20 cellular contexts compared by ENCODE assay signal in the genomic region with DNA sequence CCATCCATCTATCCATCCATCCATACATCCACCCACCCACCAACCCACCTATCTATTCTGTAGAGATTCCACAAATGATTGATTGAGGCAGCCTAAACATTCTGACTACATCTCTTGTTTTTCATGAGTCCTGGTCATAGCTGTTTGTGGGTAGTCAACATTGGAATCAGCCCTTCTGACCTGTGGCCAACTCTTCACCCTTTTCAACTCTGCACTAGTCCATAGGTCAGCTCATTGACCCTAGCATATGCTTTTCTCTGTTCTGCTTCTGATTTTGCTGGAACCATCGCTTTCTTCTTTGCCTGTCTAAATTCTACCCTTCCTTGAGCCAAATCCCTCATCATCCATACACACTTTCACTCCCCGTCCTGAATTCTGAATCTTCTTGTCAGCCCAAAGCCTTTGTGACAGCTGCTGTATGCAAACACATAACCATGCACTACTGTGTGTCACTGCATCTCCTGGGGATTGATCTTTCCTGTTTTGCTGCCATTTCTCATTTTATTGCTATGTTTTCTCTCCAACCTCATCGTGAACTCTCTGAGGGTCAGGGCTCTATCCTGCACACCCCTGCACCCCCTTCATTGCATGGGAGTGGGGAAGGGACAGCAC. TPM values are rescaled to one million over a fixed set of nuclear protein-coding genes. Genes with fewer than 3 reads are reported as not detected.
DNase-seq lines count a peak whose midpoint lies in the region; ATAC-seq and TF ChIP-seq lines count a peak whose summit lies in the region.
"Had no signal": no experiment of that assay in that cellular context is flagged by ENCODE, and none has a peak within 500 bp of the region (broad histone marks: within the 10 kb centered on the region; RNA-seq: fewer than 3 reads in every experiment).

No MANE protein-coding gene starts in this region.

- WGBS in H9 (ENCODE audit: extremely low coverage, insufficient read length, low lambda C conversion rate), result no CpG with 5 or more reads among the region's 3 CpGs

- no peak overlapping the region for H2BK5ac ChIP-seq in H9 (ENCODE audit: insufficient read length, low read length)

- no peak overlapping the region for H3K14ac ChIP-seq in H9 (ENCODE audit: insufficient read depth, low read length)

- no peak overlapping the region for H3K27ac ChIP-seq in ACC112 (ENCODE audit: low read depth, low read length)
- no peak overlapping the region for H3K27ac ChIP-seq in H9 (ENCODE audit: insufficient read length, low read depth, low read length)
- H3K27ac ChIP-seq: lower lobe of right lung, sigmoid colon had no signal

- no peak for DNase-seq in H9
- no peak for DNase-seq in activated B cell treated with CpG ODN at 0.5 μM for 24 hours
- DNase-seq in memory B cell (ENCODE audit: low spot score in 2 of 2), result no peak
- DNase-seq in head of caudate nucleus, result no peak
- DNase-seq in activated CD4-positive, alpha-beta T cell treated with anti-CD3 and anti-CD28 coated beads for 36 hours, result no peak
- DNase-seq in NCI-H2227 (lab: John Stamatoyannopoulos, UW; ENCODE audit: unreplicated experiment), result no peak
- DNase-seq: activated CD4-positive, alpha-beta T cell treated with anti-CD3 and anti-CD28 coated beads, Interleukin-2, amount 50 U/mL, for 4 hours; activated naive CD4-positive, alpha-beta T cell treated with anti-CD3 and anti-CD28 coated beads, Interleukin-2, amount 50 U/mL, for 16 hours; DND-41; islet precursor cell; lower lobe of right lung; NCI-H1048; NCI-H1694 treated with DMSO at 0.1 percent for 48 hours; NCI-H526 treated with DMSO at 0.1 percent for 48 hours; sigmoid colon had no signal

- H2BK15ac ChIP-seq in H9 (ENCODE audit: low read depth, low read length), result no peak overlapping the region

- no peak overlapping the region for H3K4me3 ChIP-seq in ACC112 (ENCODE audit: low read depth, low read length)
- H3K4me3 ChIP-seq: lower lobe of right lung, sigmoid colon had no signal

- no peak overlapping the region for H3K56ac ChIP-seq in H9 (ENCODE audit: insufficient read length, low read depth, low read length)

- no peak overlapping the region for H4K8ac ChIP-seq in H9 (replicated peaks; ENCODE audit: insufficient read length, low read depth, low read length)

- H3K4me1 Mint-ChIP-seq in H9, result peaks cover 19 to 23% of the 10 kb centered on the region in 2 experiments
- H3K4me1 Mint-ChIP-seq in activated B cell treated with CpG ODN at 0.5 μM for 24 hours, result peaks cover 23% of the 10 kb centered on the region
- H3K4me1 Mint-ChIP-seq in memory B cell, result peaks cover 21% of the 10 kb centered on the region
- peaks cover 32% of the 10 kb centered on the region for H3K4me1 Mint-ChIP-seq in activated CD4-positive, alpha-beta T cell treated with anti-CD3 and anti-CD28 coated beads for 36 hours

- TF ChIP-seq CTCF in H9 (conservative IDR thresholded peaks at IDR 0.05), result no peak
- TF ChIP-seq CTCF in activated B cell treated with CpG ODN at 0.5 μM for 24 hours (IDR thresholded peaks at IDR 0.05), result no peak

- H3K9me3 Mint-ChIP-seq in H9 (peaks cover 0 to 6% of the 10 kb centered on the region in 2 experiments; a peak in 2 of 5 replicates), activated B cell treated with CpG ODN at 0.5 μM for 24 hours (no peaks in the 10 kb centered on the region), memory B cell (peaks cover 1% of the 10 kb centered on the region)
- H3K9me3 Mint-ChIP-seq in activated CD4-positive, alpha-beta T cell treated with anti-CD3 and anti-CD28 coated beads for 36 hours (ENCODE audit: low read depth), result peaks cover 2% of the 10 kb centered on the region
- H3K9me3 Mint-ChIP-seq: activated T-helper 1 cell treated with anti-CD3 and anti-CD28 coated beads, Interleukin-12 subunit alpha, Interleukin-12 subunit beta, Interleukin-2, Interleukin-4 antibody, amounts not matched to agents 30 ng/mL and 10 ng/mL and 1 ng/mL, durations not matched to agents 14 hours and 24 hours and 36 hours; type B pancreatic cell had no signal

- H3K36me3 ChIP-seq in ACC112 (ENCODE audit: insufficient read depth, low read length), result no peaks in the 10 kb centered on the region
- H3K36me3 ChIP-seq: lower lobe of right lung, sigmoid colon had no signal

- no peaks in the 10 kb centered on the region for H3K9me3 ChIP-seq in H9 (ENCODE audit: control insufficient read depth, low read depth, low read length)
- H3K9me3 ChIP-seq: lower lobe of right lung, sigmoid colon had no signal

- H3K27me3 ChIP-seq in ACC112 (ENCODE audit: insufficient read depth, low read length) (no peaks in the 10 kb centered on the region), H9 (ENCODE audit: insufficient read depth, low read length) (no peaks in the 10 kb centered on the region)
- H3K27me3 ChIP-seq: sigmoid colon had no signal

- no peak overlapping the region for H2AK5ac ChIP-seq in H9 (ENCODE audit: insufficient read length, low read length)

- H2BK120ac ChIP-seq in H9 (ENCODE audit: low read depth, low read length, poor library complexity, severe bottlenecking), result no peak overlapping the region

- no peaks in the 10 kb centered on the region for H3K79me2 ChIP-seq in ACC112 (ENCODE audit: control insufficient read depth, insufficient read depth, low read length, unreplicated experiment)
- H3K79me2 ChIP-seq in H9 (ENCODE audit: insufficient read depth, low read length), result no peaks in the 10 kb centered on the region

- H3K9ac ChIP-seq in H9 (ENCODE audit: extremely low read depth, insufficient read length, low read length), result no peak overlapping the region

- H3K18ac ChIP-seq in H9 (ENCODE audit: insufficient read length, low read depth, low read length), result no peak overlapping the region

- no peaks in the 10 kb centered on the region for H4K20me1 ChIP-seq in H9 (ENCODE audit: control insufficient read depth, insufficient read depth, insufficient read length)

- no peak overlapping the region for H3K27ac Mint-ChIP-seq in H9
- peak overlapping the region; percentile 56 for H3K27ac Mint-ChIP-seq in activated B cell treated with CpG ODN at 0.5 μM for 24 hours
- H3K27ac Mint-ChIP-seq in memory B cell, result peak overlapping the region; percentile 78
- no peak overlapping the region for H3K27ac Mint-ChIP-seq in activated CD4-positive, alpha-beta T cell treated with anti-CD3 and anti-CD28 coated beads for 36 hours
- H3K27ac Mint-ChIP-seq: activated T-helper 1 cell treated with anti-CD3 and anti-CD28 coated beads, Interleukin-12 subunit alpha, Interleukin-12 subunit beta, Interleukin-2, Interleukin-4 antibody, amounts not matched to agents 30 ng/mL and 10 ng/mL and 1 ng/mL, durations not matched to agents 14 hours and 24 hours and 36 hours; type B pancreatic cell had no signal

- peak overlapping the region; percentile 13 for H4K91ac ChIP-seq in H9 (ENCODE audit: insufficient read length, low read depth, low read length)

- peaks cover 36% of the 10 kb centered on the region for H3K4me1 ChIP-seq in ACC112 (ENCODE audit: control insufficient read depth, insufficient read depth, low read length, unreplicated experiment)
- peaks cover 6% of the 10 kb centered on the region for H3K4me1 ChIP-seq in H9 (ENCODE audit: insufficient read depth, low read length)

- intact Hi-C loops in activated B cell treated with CpG ODN at 0.5 μM for 24 hours (cut with micrococcal nuclease), result loop anchor here (1.0 to 2.0 kb wide), 2 partner anchors 12 to 16 kb away; no protein-coding TSS in a partner anchor
- intact Hi-C loops in head of caudate nucleus (cut with DNase I), result no loop called here
- intact Hi-C loops in activated CD4-positive, alpha-beta T cell treated with anti-CD3 and anti-CD28 coated beads for 36 hours (cut with DNase I, micrococcal nuclease), result no loop called here

- H3K4me3 Mint-ChIP-seq in H9 (no peak overlapping the region), activated B cell treated with CpG ODN at 0.5 μM for 24 hours (peak overlapping the region; percentile 44), memory B cell (peak overlapping the region; percentile 73)
- H3K4me3 Mint-ChIP-seq in activated CD4-positive, alpha-beta T cell treated with anti-CD3 and anti-CD28 coated beads for 36 hours, result no peak overlapping the region
- H3K4me3 Mint-ChIP-seq: type B pancreatic cell had no signal

- ATAC-seq in activated B cell treated with CpG ODN at 0.5 μM for 24 hours (ENCODE audit: low read depth), result peak; percentile 64
- ATAC-seq in memory B cell (ENCODE audit: low read depth), result peak; percentile 86
- ATAC-seq in GM21528 (IDR thresholded peaks at IDR 0.05; ENCODE audit: low FRiP score, unreplicated experiment), result no peak
- ATAC-seq in activated CD4-positive, alpha-beta T cell treated with anti-CD3 and anti-CD28 coated beads for 36 hours, result no peak
- ATAC-seq: HCT116 had no signal

- no peak overlapping the region for H4K5ac ChIP-seq in H9 (ENCODE audit: insufficient read length, low read depth, low read length)

- H3K23me2 ChIP-seq in H9 (ENCODE audit: insufficient read length, low read depth, low read length, poor library complexity, severe bottlenecking), result no peaks in the 10 kb centered on the region

- H3K36me3 Mint-ChIP-seq in H9 (ENCODE audit: insufficient read depth in 1 of 3, low read depth in 3 of 3), result 0 out of 7 replicates have a peak, but pooled peaks cover 0 to 1% (median 0%) of the 10 kb centered on the region in 3 experiments
- no peaks in the 10 kb centered on the region for H3K36me3 Mint-ChIP-seq in activated B cell treated with CpG ODN at 0.5 μM for 24 hours (ENCODE audit: low read depth)
- no peaks in the 10 kb centered on the region for H3K36me3 Mint-ChIP-seq in memory B cell
- H3K36me3 Mint-ChIP-seq in activated CD4-positive, alpha-beta T cell treated with anti-CD3 and anti-CD28 coated beads for 36 hours (ENCODE audit: low read depth), result no peaks in the 10 kb centered on the region
- H3K36me3 Mint-ChIP-seq: type B pancreatic cell had no signal

- peak overlapping the region; percentile 92 for H3K23ac ChIP-seq in H9 (ENCODE audit: insufficient read length, low read depth, low read length)

- POLR2A ChIA-PET in activated B cell treated with CpG ODN at 0.5 μM for 24 hours (lab: Charles Lee), result interaction anchor here (0.5 to 0.7 kb wide), 2 partner anchors 13 to 45 kb away, joined by 3 read pairs; no protein-coding TSS in a partner anchor
- POLR2A ChIA-PET in activated CD4-positive, alpha-beta T cell treated with anti-CD3 and anti-CD28 coated beads for 36 hours (lab: Charles Lee), result interaction anchor here (0.7 kb wide), 1 partner anchor 36 kb away, joined by 4 read pairs; no protein-coding TSS in a partner anchor

- H3K4ac ChIP-seq in H9 (ENCODE audit: low read depth, low read length), result no peak overlapping the region

- H3K27me3 Mint-ChIP-seq in H9 (ENCODE audit: low read depth) (peaks cover 2% of the 10 kb centered on the region), activated B cell treated with CpG ODN at 0.5 μM for 24 hours (no peaks in the 10 kb centered on the region), memory B cell (no peaks in the 10 kb centered on the region)
- peaks cover 2% of the 10 kb centered on the region for H3K27me3 Mint-ChIP-seq in activated CD4-positive, alpha-beta T cell treated with anti-CD3 and anti-CD28 coated beads for 36 hours
- H3K27me3 Mint-ChIP-seq: type B pancreatic cell had no signal

- H3K4me2 ChIP-seq in H9 (ENCODE audit: insufficient read depth, insufficient read length, low read length), result no peak overlapping the region

- H3K79me1 ChIP-seq in H9 (ENCODE audit: insufficient read depth, low read depth, low read length, poor library complexity, severe bottlenecking), result no peaks in the 10 kb centered on the region

- no peak overlapping the region for H3T11ph ChIP-seq in H9 (ENCODE audit: low read length)

- H2BK12ac ChIP-seq in H9 (ENCODE audit: insufficient read length, low read depth, low read length), result no peak overlapping the region

- H2AFZ ChIP-seq in ACC112 (ENCODE audit: low read length, unreplicated experiment) (peak overlapping the region; percentile 74), H9 (ENCODE audit: low read length) (no peak overlapping the region)

- no peak overlapping the region for H2BK20ac ChIP-seq in H9 (ENCODE audit: low read depth, low read length, poor library complexity, severe bottlenecking)

- CTCF ChIA-PET in activated B cell treated with CpG ODN at 0.5 μM for 24 hours (lab: Charles Lee), result interaction anchor here (1.4 to 1.8 kb wide), 3 partner anchors 11 to 169 kb away, joined by 4 to 6 read pairs (median 5); a partner anchor contains a TSS
- CTCF ChIA-PET in activated CD4-positive, alpha-beta T cell treated with anti-CD3 and anti-CD28 coated beads for 36 hours (lab: Charles Lee), result interaction anchor here (0.6 to 1.3 kb wide), 2 partner anchors 17 to 146 kb away, joined by 3 to 4 read pairs; a partner anchor contains a TSS

RNA-seq across cellular contexts. Expression of a gene that starts 16.8 kb away (rescaled TPM):
- total RNA-seq in H9 (2021) (14.2 and 15.7 TPM in 2 replicates), activated B cell treated with CpG ODN at 0.5 μM for 24 hours (8.8 and 10.0 TPM in 2 replicates)
- 1 to 10 TPM; 7.1 to 7.9 TPM for total RNA-seq in activated CD4-positive, alpha-beta T cell treated with anti-CD3 and anti-CD28 coated beads for 36 hours

RNA-seq across cellular contexts. Expression of a gene that starts 41.4 kb away (rescaled TPM):
- 131 and 132 TPM in 2 replicates for total RNA-seq in H9 (2021)
- 63.0 and 67.3 TPM in 2 replicates for total RNA-seq in activated B cell treated with CpG ODN at 0.5 μM for 24 hours
- total RNA-seq in activated CD4-positive, alpha-beta T cell treated with anti-CD3 and anti-CD28 coated beads for 36 hours, result 10 to 100 TPM; 42.7 to 50.7 TPM

Comparison
In these comparisons a context has a peak if more than half of its experiments do, and no peak if none do; other contexts are left out.
1. H3K27ac Mint-ChIP-seq: peak in activated B cell treated with CpG ODN at 0.5 μM for 24 hours (single experiment) and memory B cell (single experiment); none in H9 (0 of 3) and activated CD4-positive, alpha-beta T cell treated with anti-CD3 and anti-CD28 coated beads for 36 hours (single experiment).
2. H3K4me3 Mint-ChIP-seq: peak in activated B cell treated with CpG ODN at 0.5 μM for 24 hours (single experiment) and memory B cell (single experiment); none in H9 (0 of 2) and activated CD4-positive, alpha-beta T cell treated with anti-CD3 and anti-CD28 coated beads for 36 hours (single experiment).
3. ATAC-seq: peak in activated B cell treated with CpG ODN at 0.5 μM for 24 hours (single experiment) and memory B cell (single experiment); none in GM21528 (single experiment) and activated CD4-positive, alpha-beta T cell treated with anti-CD3 and anti-CD28 coated beads for 36 hours (single experiment).